ENCODE assay signal across 28 cellular contexts in the genomic region with DNA sequence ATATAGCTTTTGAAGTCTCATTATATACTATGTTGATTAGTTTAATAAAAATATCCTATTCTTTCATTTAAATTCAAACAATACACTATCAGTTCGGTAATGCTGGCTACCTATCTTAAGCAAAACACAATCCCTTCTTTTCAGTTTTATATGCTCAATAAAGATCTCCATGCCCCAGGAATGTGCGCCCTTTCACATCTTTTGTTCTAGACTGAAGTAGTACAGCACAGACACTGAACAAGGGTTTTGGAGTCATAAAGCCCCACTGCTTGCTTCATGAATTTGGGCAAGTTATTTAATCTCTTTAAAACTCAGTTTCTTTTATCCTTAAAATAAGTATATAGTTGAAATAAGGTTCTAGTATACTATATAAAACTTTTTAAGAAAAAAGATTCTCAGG.
"Had no signal": no experiment of that assay in that cellular context is flagged by ENCODE, and none has a peak within 500 bp of the region (broad histone marks: within the 10 kb centered on the region; RNA-seq: fewer than 3 reads in every experiment).

No MANE protein-coding gene starts in this region.

- H3K4me3 Mint-ChIP-seq: stimulated activated effector memory CD8-positive, alpha-beta T cell treated with anti-CD3 and anti-CD28 coated beads, Interleukin-12 subunit alpha, Interleukin-12 subunit beta, amount 100 ng/mL, for 72 hours; stimulated activated memory B cell treated with anti-CD40 and anti-IgM and Interleukin-4, amounts not matched to agents 10 μg/mL and 1 μg/mL and 100 μg/mL, for 72 hours; stimulated activated naive B cell treated with anti-CD40 and anti-IgM and Interleukin-4, amounts not matched to agents 10 μg/mL and 1 μg/mL and 100 μg/mL, for 72 hours; stimulated activated naive CD8-positive, alpha-beta T cell treated with anti-CD3 and anti-CD28 coated beads, Interleukin-15, amount 100 ng/mL, for 72 hours; stimulated activated naive CD8-positive, alpha-beta T cell treated with anti-CD3 and anti-CD28 coated beads, Interleukin-15, Interleukin-2, amounts not matched to agents 100 ng/mL and 50 ng/mL, for 24 hours; type B pancreatic cell had no signal

- H3K4me3 ChIP-seq: stomach, suprapubic skin, testis, thoracic aorta, thyroid gland, tibial artery, tibial nerve, transverse colon, upper lobe of left lung, upper lobe of right lung, uterus, vagina had no signal

- H3K4me1 ChIP-seq: suprapubic skin, testis, thyroid gland, uterus, vagina had no signal

- H3K27ac ChIP-seq: stomach, suprapubic skin, testis, thoracic aorta, thyroid gland, tibial artery, tibial nerve, transverse colon, upper lobe of left lung, upper lobe of right lung, uterus, vagina had no signal

- DNase-seq: stimulated activated CD4-positive, alpha-beta T cell treated with anti-CD3 and anti-CD28 coated beads, Interleukin-2, amount 100 ng/mL, for 48 hours; stimulated activated CD4-positive, alpha-beta T cell treated with anti-CD3 and anti-CD28 coated beads, Interleukin-4, amount 100 ng/mL, for 1 hour; stimulated activated CD4-positive, alpha-beta T cell treated with anti-CD3 and anti-CD28 coated beads, Interleukin-4, amount 100 ng/mL, for 24 hours; stimulated activated CD4-positive, alpha-beta T cell treated with anti-CD3 and anti-CD28 coated beads, Interleukin-4, amount 100 ng/mL, for 4 hours; stimulated activated CD8-positive, alpha-beta memory T cell treated with anti-CD3 and anti-CD28 coated beads, Interleukin-4, amount 100 ng/mL, for 48 hours; stimulated activated naive B cell treated with anti-CD40 and anti-IgM and Interleukin-4, amounts not matched to agents 10 μg/mL and 1 μg/mL and 100 μg/mL, for 72 hours; stimulated activated naive CD4-positive, alpha-beta T cell; stimulated activated naive CD4-positive, alpha-beta T cell treated with Interleukin-2 at 50 U/mL for 16 hours; stimulated activated naive CD8-positive, alpha-beta T cell treated with anti-CD3 and anti-CD28 coated beads, Interleukin-15, amount 100 ng/mL, for 72 hours; stimulated activated naive CD8-positive, alpha-beta T cell treated with anti-CD3 and anti-CD28 coated beads, Interleukin-15, Interleukin-2, amounts not matched to agents 100 U/mL and 50 U/mL, for 24 hours; stomach; substantia nigra; testis; thyroid gland; tibial artery; transverse colon; trophoblast cell; upper lobe of left lung; upper lobe of right lung; uterus had no signal

- H3K9me3 Mint-ChIP-seq: stimulated activated effector memory CD8-positive, alpha-beta T cell treated with anti-CD3 and anti-CD28 coated beads, Interleukin-12 subunit alpha, Interleukin-12 subunit beta, amount 100 ng/mL, for 72 hours; stimulated activated memory B cell treated with anti-CD40 and anti-IgM and Interleukin-4, amounts not matched to agents 10 μg/mL and 1 μg/mL and 100 μg/mL, for 72 hours; stimulated activated naive B cell treated with anti-CD40 and anti-IgM and Interleukin-4, amounts not matched to agents 10 μg/mL and 1 μg/mL and 100 μg/mL, for 72 hours; stimulated activated naive CD8-positive, alpha-beta T cell treated with anti-CD3 and anti-CD28 coated beads, Interleukin-15, amount 100 ng/mL, for 72 hours; stimulated activated naive CD8-positive, alpha-beta T cell treated with anti-CD3 and anti-CD28 coated beads, Interleukin-15, Interleukin-2, amounts not matched to agents 100 ng/mL and 50 ng/mL, for 24 hours; type B pancreatic cell had no signal

- H3K27me3 Mint-ChIP-seq: stimulated activated memory B cell treated with anti-CD40 and anti-IgM and Interleukin-4, amounts not matched to agents 10 μg/mL and 1 μg/mL and 100 μg/mL, for 72 hours; stimulated activated naive B cell treated with anti-CD40 and anti-IgM and Interleukin-4, amounts not matched to agents 10 μg/mL and 1 μg/mL and 100 μg/mL, for 72 hours; stimulated activated naive CD8-positive, alpha-beta T cell treated with anti-CD3 and anti-CD28 coated beads, Interleukin-15, amount 100 ng/mL, for 72 hours; stimulated activated naive CD8-positive, alpha-beta T cell treated with anti-CD3 and anti-CD28 coated beads, Interleukin-15, Interleukin-2, amounts not matched to agents 100 ng/mL and 50 ng/mL, for 24 hours; type B pancreatic cell had no signal

- H3K27me3 ChIP-seq: stomach, suprapubic skin, testis, thyroid gland, tibial artery, tibial nerve, transverse colon, upper lobe of left lung, upper lobe of right lung, uterus, vagina had no signal

- H3K9me3 ChIP-seq: stomach, suprapubic skin, testis, thoracic aorta, thyroid gland, tibial artery, tibial nerve, transverse colon, upper lobe of left lung, upper lobe of right lung, uterus, vagina had no signal

- H3K36me3 ChIP-seq: thoracic aorta, tibial artery, tibial nerve, transverse colon, upper lobe of right lung, uterus, vagina had no signal

- H3K36me3 Mint-ChIP-seq: stimulated activated effector memory CD8-positive, alpha-beta T cell treated with anti-CD3 and anti-CD28 coated beads, Interleukin-12 subunit alpha, Interleukin-12 subunit beta, amount 100 ng/mL, for 72 hours; stimulated activated naive B cell treated with anti-CD40 and anti-IgM and Interleukin-4, amounts not matched to agents 10 μg/mL and 1 μg/mL and 100 μg/mL, for 72 hours had no signal

- H3K27ac Mint-ChIP-seq: stimulated activated effector memory CD8-positive, alpha-beta T cell treated with anti-CD3 and anti-CD28 coated beads, Interleukin-12 subunit alpha, Interleukin-12 subunit beta, amount 100 ng/mL, for 72 hours; stimulated activated memory B cell treated with anti-CD40 and anti-IgM and Interleukin-4, amounts not matched to agents 10 μg/mL and 1 μg/mL and 100 μg/mL, for 72 hours; stimulated activated naive B cell treated with anti-CD40 and anti-IgM and Interleukin-4, amounts not matched to agents 10 μg/mL and 1 μg/mL and 100 μg/mL, for 72 hours; stimulated activated naive CD8-positive, alpha-beta T cell treated with anti-CD3 and anti-CD28 coated beads, Interleukin-15, Interleukin-2, amounts not matched to agents 100 ng/mL and 50 ng/mL, for 24 hours; type B pancreatic cell had no signal
